In genomic region chr11:28107726-28108618, GRCh38 we compare ENCODE assay signal across 8 cellular contexts. TPM values are rescaled to one million over a fixed set of nuclear protein-coding genes. Genes with fewer than 3 reads are reported as not detected.
DNase-seq lines count a peak whose midpoint lies in the region; ATAC-seq and TF ChIP-seq lines count a peak whose summit lies in the region.

KIF18A (minus strand) TSS chr11:28108156; CDS start chr11:28097947, 10,209 bp downstream.
METTL15 (plus strand) TSS chr11:28108388; CDS start chr11:28113335, 4,947 bp downstream.

- DNase-seq in ELF-1 (ENCODE audit: low read depth, low spot score), result peak; percentile 100
- DNase-seq in H7, result peak; percentile 81
- peak; percentile 99 for DNase-seq in M059J (ENCODE audit: low read depth)
- peak; percentile 87 to 90 for DNase-seq in SHP77 (lab: John Stamatoyannopoulos, UW)
- peak; percentile 95 for DNase-seq in activated effector memory CD4-positive, alpha-beta T cell treated with Interleukin-2 at 50 U/mL for 16 hours
- peak; percentile 98 for DNase-seq in fibroblast of the aortic adventitia (ENCODE audit: low read depth)
- DNase-seq in nephron progenitor cell, result peak; percentile 100
- DNase-seq in stimulated activated naive CD8-positive, alpha-beta T cell treated with anti-CD3 and anti-CD28 coated beads, Interleukin-15, amount 100 ng/mL, for 72 hours, result peak; percentile 95 to 99

- TF ChIP-seq CTCF in fibroblast of the aortic adventitia (IDR thresholded peaks at IDR 0.05; ENCODE audit: insufficient read depth, low read length) (no peak), nephron progenitor cell (IDR thresholded peaks at IDR 0.05) (no peak)

- no peaks in the 10 kb centered on the region for H3K36me3 ChIP-seq in H7 (replicated peaks; ENCODE audit: control insufficient read depth, insufficient read depth, low read length)

- peak within 1 kb of the TSS; percentile 100 for H3K27ac Mint-ChIP-seq in nephron progenitor cell
- peak within 1 kb of the TSS; percentile 100 for H3K27ac Mint-ChIP-seq in stimulated activated naive CD8-positive, alpha-beta T cell treated with anti-CD3 and anti-CD28 coated beads, Interleukin-15, amount 100 ng/mL, for 72 hours

- H3K4me3 ChIP-seq in H7 (ENCODE audit: insufficient read depth, low read depth, low read length) (peak within 1 kb of the TSS; percentile 62), fibroblast of the aortic adventitia (ENCODE audit: low read depth, low read length) (peak within 1 kb of the TSS; percentile 77)

- H3K9me3 Mint-ChIP-seq in nephron progenitor cell, result no peaks in the 10 kb centered on the region
- no peaks in the 10 kb centered on the region for H3K9me3 Mint-ChIP-seq in stimulated activated naive CD8-positive, alpha-beta T cell treated with anti-CD3 and anti-CD28 coated beads, Interleukin-15, amount 100 ng/mL, for 72 hours

- H3K27me3 ChIP-seq in H7 (ENCODE audit: control insufficient read depth, insufficient read depth, low read length), result no peaks in the 10 kb centered on the region

- peak; percentile 96 for ATAC-seq in stimulated activated naive CD8-positive, alpha-beta T cell treated with anti-CD3 and anti-CD28 coated beads, Interleukin-15, amount 100 ng/mL, for 72 hours

- H3K4me1 Mint-ChIP-seq in nephron progenitor cell, result peaks cover 88% of the 10 kb centered on the region
- H3K4me1 Mint-ChIP-seq in stimulated activated naive CD8-positive, alpha-beta T cell treated with anti-CD3 and anti-CD28 coated beads, Interleukin-15, amount 100 ng/mL, for 72 hours, result peaks cover 39% of the 10 kb centered on the region

- H3K27me3 Mint-ChIP-seq in nephron progenitor cell (ENCODE audit: low read depth, poor library complexity), result no peaks in the 10 kb centered on the region
- H3K27me3 Mint-ChIP-seq in stimulated activated naive CD8-positive, alpha-beta T cell treated with anti-CD3 and anti-CD28 coated beads, Interleukin-15, amount 100 ng/mL, for 72 hours, result no peaks in the 10 kb centered on the region

- peak within 1 kb of the TSS; percentile 99 for H3K4me3 Mint-ChIP-seq in nephron progenitor cell
- peak within 1 kb of the TSS; percentile 98 to 99 for H3K4me3 Mint-ChIP-seq in stimulated activated naive CD8-positive, alpha-beta T cell treated with anti-CD3 and anti-CD28 coated beads, Interleukin-15, amount 100 ng/mL, for 72 hours

- peaks cover 8% of the 10 kb centered on the region for H3K36me3 Mint-ChIP-seq in nephron progenitor cell (ENCODE audit: low read depth)

RNA-seq across cellular contexts. Expression of gene KIF18A, which starts in this region (rescaled TPM):
- total RNA-seq in H7 (2014; rRNA removed; shearing (Covaris generic)), result 21.4 and 32.7 TPM in 2 replicates
- 36.2 and 43.7 TPM in 2 replicates for total RNA-seq in M059J (2014; rRNA removed; shearing (Covaris generic))
- 0.82 and 18.2 TPM in 2 replicates for total RNA-seq in fibroblast of the aortic adventitia (ENCODE audit: low replicate concordance)

RNA-seq across cellular contexts. Expression of gene METTL15, which starts in this region (rescaled TPM):
- total RNA-seq in H7 (2014; rRNA removed; shearing (Covaris generic)), result 20.1 and 34.2 TPM in 2 replicates
- total RNA-seq in M059J (2014; rRNA removed; shearing (Covaris generic)), result 14.6 and 17.0 TPM in 2 replicates
- total RNA-seq in fibroblast of the aortic adventitia (ENCODE audit: low replicate concordance), result 6.0 and 24.6 TPM in 2 replicates

Comparison
In these comparisons a context has a peak if more than half of its experiments do, and no peak if none do; other contexts are left out.
1. Peak in every context shown above with its lines: DNase-seq, ATAC-seq and H3K4me3 ChIP-seq.